Comparison of ENCODE assay signal across 28 cellular contexts in the genomic region with DNA sequence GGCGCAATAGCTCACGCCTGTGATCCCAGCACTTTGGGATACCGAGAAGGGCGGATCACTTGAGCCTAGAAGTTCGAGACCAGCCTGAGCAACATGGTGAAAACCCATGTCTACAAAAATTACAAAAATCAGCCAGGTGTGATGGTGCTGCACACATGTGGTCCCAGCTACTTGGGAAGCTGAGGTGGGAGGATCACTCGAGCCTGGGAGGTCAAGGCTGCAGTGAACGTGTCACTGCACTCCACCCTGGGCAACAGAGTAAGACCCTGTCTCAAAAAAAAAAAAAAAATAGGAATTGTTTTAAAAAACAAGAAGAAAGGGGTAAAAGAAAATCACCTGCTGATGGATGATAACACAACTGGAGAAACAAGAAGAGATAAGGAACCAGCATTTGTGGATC.
"Had no signal": no experiment of that assay in that cellular context is flagged by ENCODE, and none has a peak within 500 bp of the region (broad histone marks: within the 10 kb centered on the region; RNA-seq: fewer than 3 reads in every experiment).

No MANE protein-coding gene starts in this region.

- H3K4me3 ChIP-seq: neural progenitor cell, ovary, psoas muscle, right lobe of liver, sigmoid colon, stomach, thoracic aorta, thyroid gland, tibial nerve, upper lobe of left lung, vagina had no signal

- H3K36me3 ChIP-seq: neural progenitor cell, ovary, right lobe of liver, sigmoid colon, stomach, thoracic aorta, thyroid gland, tibial nerve, upper lobe of left lung, vagina had no signal

- H3K27me3 Mint-ChIP-seq: progenitor cell of endocrine pancreas; stimulated activated naive B cell treated with anti-CD40 and anti-IgM and Interleukin-4, amounts not matched to agents 10 μg/mL and 1 μg/mL and 100 μg/mL, for 72 hours; stimulated activated naive CD8-positive, alpha-beta T cell treated with anti-CD3 and anti-CD28 coated beads, Interleukin-15, Interleukin-2, amounts not matched to agents 100 ng/mL and 50 ng/mL, for 24 hours had no signal

- H3K4me2 ChIP-seq: neural progenitor cell had no signal

- H3K27ac Mint-ChIP-seq: natural killer cell; nephron; neural progenitor cell; progenitor cell of endocrine pancreas; stimulated activated effector memory CD8-positive, alpha-beta T cell treated with anti-CD3 and anti-CD28 coated beads, Interleukin-12 subunit alpha, Interleukin-12 subunit beta, amount 100 ng/mL, for 72 hours; stimulated activated naive B cell treated with anti-CD40 and anti-IgM and Interleukin-4, amounts not matched to agents 10 μg/mL and 1 μg/mL and 100 μg/mL, for 72 hours; stimulated activated naive CD8-positive, alpha-beta T cell treated with anti-CD3 and anti-CD28 coated beads, Interleukin-15, Interleukin-2, amounts not matched to agents 100 ng/mL and 50 ng/mL, for 24 hours had no signal

- H3K27ac ChIP-seq: neural progenitor cell, ovary, parathyroid adenoma, psoas muscle, right lobe of liver, sigmoid colon, stomach, thoracic aorta, thyroid gland, tibial nerve, upper lobe of left lung, vagina had no signal

- H3K4me3 Mint-ChIP-seq: natural killer cell; nephron; neural progenitor cell; stimulated activated effector memory CD8-positive, alpha-beta T cell treated with anti-CD3 and anti-CD28 coated beads, Interleukin-12 subunit alpha, Interleukin-12 subunit beta, amount 100 ng/mL, for 72 hours; stimulated activated naive B cell treated with anti-CD40 and anti-IgM and Interleukin-4, amounts not matched to agents 10 μg/mL and 1 μg/mL and 100 μg/mL, for 72 hours; stimulated activated naive CD8-positive, alpha-beta T cell treated with anti-CD3 and anti-CD28 coated beads, Interleukin-15, Interleukin-2, amounts not matched to agents 100 ng/mL and 50 ng/mL, for 24 hours had no signal

- H3K9me3 ChIP-seq: ovary, psoas muscle, right lobe of liver, sigmoid colon, stomach, thoracic aorta, thyroid gland, tibial nerve, upper lobe of left lung, vagina had no signal

- DNase-seq: natural killer cell; occipital lobe; ovary; posterior cingulate gyrus; psoas muscle; right lobe of liver; sigmoid colon; small intestine; stimulated activated CD4-positive, alpha-beta T cell treated with anti-CD3 and anti-CD28 coated beads, Interleukin-15, amount 100 ng/mL, for 24 hours; stimulated activated CD4-positive, alpha-beta T cell treated with anti-CD3 and anti-CD28 coated beads, Interleukin-2, amount 100 ng/mL, for 24 hours; stimulated activated CD4-positive, alpha-beta T cell treated with anti-CD3 and anti-CD28 coated beads, Interleukin-2, amount 100 ng/mL, for 48 hours; stimulated activated CD4-positive, alpha-beta T cell treated with anti-CD3 and anti-CD28 coated beads, Interleukin-4, amount 100 ng/mL, for 24 hours; stimulated activated naive B cell treated with anti-CD40 and anti-IgM and Interleukin-4, amounts not matched to agents 10 μg/mL and 1 μg/mL and 100 μg/mL, for 72 hours; stimulated activated naive CD4-positive, alpha-beta T cell treated with Interleukin-2 at 50 U/mL for 16 hours; stomach; thyroid gland; trophoblast cell; upper lobe of left lung had no signal

- H3K36me3 Mint-ChIP-seq: natural killer cell, neural progenitor cell had no signal

- H3K9me3 Mint-ChIP-seq: natural killer cell; nephron; stimulated activated effector memory CD8-positive, alpha-beta T cell treated with anti-CD3 and anti-CD28 coated beads, Interleukin-12 subunit alpha, Interleukin-12 subunit beta, amount 100 ng/mL, for 72 hours; stimulated activated naive B cell treated with anti-CD40 and anti-IgM and Interleukin-4, amounts not matched to agents 10 μg/mL and 1 μg/mL and 100 μg/mL, for 72 hours; stimulated activated naive CD8-positive, alpha-beta T cell treated with anti-CD3 and anti-CD28 coated beads, Interleukin-15, Interleukin-2, amounts not matched to agents 100 ng/mL and 50 ng/mL, for 24 hours had no signal

- H3K4me1 Mint-ChIP-seq: nephron; stimulated activated effector memory CD8-positive, alpha-beta T cell treated with anti-CD3 and anti-CD28 coated beads, Interleukin-12 subunit alpha, Interleukin-12 subunit beta, amount 100 ng/mL, for 72 hours had no signal

- H2AFZ ChIP-seq: neural progenitor cell, parathyroid adenoma had no signal

- ATAC-seq: natural killer cell; psoas muscle; right cardiac atrium; right lobe of liver; stimulated activated effector memory CD8-positive, alpha-beta T cell treated with anti-CD3 and anti-CD28 coated beads, Interleukin-12 subunit alpha, Interleukin-12 subunit beta, amount 100 ng/mL, for 72 hours; stimulated activated naive B cell treated with anti-CD40 and anti-IgM and Interleukin-4, amounts not matched to agents 10 μg/mL and 1 μg/mL and 100 μg/mL, for 72 hours had no signal

- H3K9ac ChIP-seq: neural progenitor cell, parathyroid adenoma had no signal

- H3K4me1 ChIP-seq: neural progenitor cell, parathyroid adenoma, psoas muscle, vagina had no signal

- H3K27me3 ChIP-seq: neural progenitor cell, ovary, right lobe of liver, sigmoid colon, stomach, thyroid gland, tibial nerve, upper lobe of left lung, vagina had no signal
